25 cellular contexts compared by ENCODE assay signal in the genomic region with DNA sequence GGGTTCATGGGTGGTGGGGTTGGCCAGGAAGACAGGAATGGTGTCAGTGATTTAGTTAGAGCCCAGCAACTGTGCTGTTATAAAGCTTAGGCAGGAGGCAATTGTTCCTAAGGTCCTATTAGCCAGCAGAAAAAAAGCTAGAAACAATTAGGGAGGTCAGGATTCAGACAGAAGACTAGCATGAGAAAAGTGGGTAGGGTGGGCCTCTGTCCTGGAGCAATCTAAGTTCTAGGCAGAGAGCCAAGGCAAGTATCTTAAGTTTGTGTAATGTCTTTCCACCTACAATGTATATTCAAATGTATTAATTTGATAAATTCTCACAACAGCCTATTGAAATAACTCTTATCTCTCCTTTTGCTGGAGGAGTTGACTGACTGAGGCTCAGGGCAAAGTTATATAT. TPM values are rescaled to one million over a fixed set of nuclear protein-coding genes. Genes with fewer than 3 reads are reported as not detected.
DNase-seq lines count a peak whose midpoint lies in the region; ATAC-seq and TF ChIP-seq lines count a peak whose summit lies in the region.
"Had no signal": no experiment of that assay in that cellular context is flagged by ENCODE, and none has a peak within 500 bp of the region (broad histone marks: within the 10 kb centered on the region; RNA-seq: fewer than 3 reads in every experiment).

No MANE protein-coding gene starts in this region.

- H3K4me1 Mint-ChIP-seq in mesothelial cell of epicardium = peaks cover 11% of the 10 kb centered on the region
- no peaks in the 10 kb centered on the region for H3K4me1 Mint-ChIP-seq in type B pancreatic cell (ENCODE audit: unreplicated experiment)
- H3K4me1 Mint-ChIP-seq: CD4-positive, alpha-beta memory T cell had no signal

- TF ChIP-seq POLR2A in vagina (IDR thresholded peaks at IDR 0.05) = no peak

- no peaks in the 10 kb centered on the region for H3K9me3 Mint-ChIP-seq in mesothelial cell of epicardium
- no peaks in the 10 kb centered on the region for H3K9me3 Mint-ChIP-seq in type B pancreatic cell
- H3K9me3 Mint-ChIP-seq: CD4-positive, alpha-beta memory T cell had no signal

- H3K36me3 ChIP-seq in HAP-1 (replicated peaks) (no peaks in the 10 kb centered on the region), adipocyte (ENCODE audit: control insufficient read depth, insufficient read depth, low read length, severe bottlenecking) (no peaks in the 10 kb centered on the region), vagina (no peaks in the 10 kb centered on the region)
- H3K36me3 ChIP-seq: BLaER1 treated with 17β-estradiol and CSF1 and Interleukin-3, amounts not matched to agents 10 nM and 100 nM; SJCRH30 had no signal

- in situ Hi-C loops in HAP-1 (cut with MboI; ENCODE audit: low sequenced_read_pairs) = no loop called here

- peaks cover 26% of the 10 kb centered on the region for H3K4me1 ChIP-seq in HAP-1
- no peaks in the 10 kb centered on the region for H3K4me1 ChIP-seq in adipocyte (ENCODE audit: control insufficient read depth, insufficient read depth, low read length)
- H3K4me1 ChIP-seq in vagina = peaks cover 9% of the 10 kb centered on the region
- H3K4me1 ChIP-seq: Caco-2, SJCRH30 had no signal

- no peaks in the 10 kb centered on the region for H3K27me3 ChIP-seq in HAP-1 (ENCODE audit: low read depth)
- no peaks in the 10 kb centered on the region for H3K27me3 ChIP-seq in adipocyte (replicated peaks; ENCODE audit: control insufficient read depth, insufficient read depth, low read length)
- H3K27me3 ChIP-seq in vagina = no peaks in the 10 kb centered on the region
- H3K27me3 ChIP-seq: BLaER1 treated with 17β-estradiol and CSF1 and Interleukin-3, amounts not matched to agents 10 nM and 100 nM; SJCRH30 had no signal

- H3K4me3 ChIP-seq in HAP-1 = no peak overlapping the region
- H3K4me3 ChIP-seq in adipocyte (ENCODE audit: low read length) = no peak overlapping the region
- H3K4me3 ChIP-seq in vagina = no peak overlapping the region
- H3K4me3 ChIP-seq: BLaER1 treated with 17β-estradiol and CSF1 and Interleukin-3, amounts not matched to agents 10 nM and 100 nM; PC-9; SJCRH30 had no signal

- H3K9ac ChIP-seq in adipocyte (ENCODE audit: low read length) = no peak overlapping the region
- H3K9ac ChIP-seq: BLaER1 treated with 17β-estradiol and CSF1 and Interleukin-3, amounts not matched to agents 10 nM and 100 nM had no signal

- intact Hi-C loops in vagina (cut with DNase I) = no loop called here

- no peak overlapping the region for H3K27ac ChIP-seq in vagina
- H3K27ac ChIP-seq: BLaER1 treated with 17β-estradiol and CSF1 and Interleukin-3, amounts not matched to agents 10 nM and 100 nM; PC-9; SJCRH30 had no signal

- peak; percentile 65 to 92 for DNase-seq in HAP-1 (ENCODE audit: low spot score in 2 of 2)
- DNase-seq in adipocyte (ENCODE audit: low read depth) = peak; percentile 66
- no peak for DNase-seq in mesothelial cell of epicardium (ENCODE audit: low spot score in 2 of 2, unreplicated experiment in 2 of 2)
- DNase-seq in type B pancreatic cell (ENCODE audit: extremely low spot score, unreplicated experiment) = no peak
- DNase-seq in vagina (ENCODE audit: extremely low spot score in 2 of 2) = no peak
- DNase-seq in NCI-H345 (lab: John Stamatoyannopoulos, UW) = no peak
- DNase-seq: AML-193; Caco-2; CD4-positive, alpha-beta memory T cell; GOT3; Karpas-422; NCI-H1092 treated with DMSO at 0.1 percent for 48 hours; NCI-H1436; NCI-H187; NCI-H2081 treated with DMSO at 0.1 percent for 48 hours; NCI-H2171; NCI-H446; NCI-H524 treated with DMSO at 0.1 percent for 48 hours; NCI-H82; PC-9; SJCRH30 had no signal

- H3K9me3 ChIP-seq in HAP-1 = no peaks in the 10 kb centered on the region
- no peaks in the 10 kb centered on the region for H3K9me3 ChIP-seq in adipocyte (ENCODE audit: control insufficient read depth, low read length)
- H3K9me3 ChIP-seq in vagina = no peaks in the 10 kb centered on the region
- H3K9me3 ChIP-seq: BLaER1 treated with 17β-estradiol and CSF1 and Interleukin-3, amounts not matched to agents 10 nM and 100 nM; Caco-2; SJCRH30 had no signal

- no peak overlapping the region for H3K4me3 Mint-ChIP-seq in mesothelial cell of epicardium
- H3K4me3 Mint-ChIP-seq in type B pancreatic cell = no peak overlapping the region
- H3K4me3 Mint-ChIP-seq: CD4-positive, alpha-beta memory T cell had no signal

- H3K27me3 Mint-ChIP-seq in mesothelial cell of epicardium (ENCODE audit: low read depth) (no peaks in the 10 kb centered on the region), type B pancreatic cell (no peaks in the 10 kb centered on the region)

- H3K36me3 Mint-ChIP-seq in mesothelial cell of epicardium (no peaks in the 10 kb centered on the region), type B pancreatic cell (no peaks in the 10 kb centered on the region)
- H3K36me3 Mint-ChIP-seq: CD4-positive, alpha-beta memory T cell had no signal

- no peak for ATAC-seq in HG03457 (IDR thresholded peaks at IDR 0.05; ENCODE audit: unreplicated experiment)
- ATAC-seq: HCT116, Right ventricle myocardium inferior had no signal

- peak overlapping the region; percentile 90 for H3K27ac Mint-ChIP-seq in mesothelial cell of epicardium
- H3K27ac Mint-ChIP-seq in type B pancreatic cell = peak overlapping the region; percentile 1
- H3K27ac Mint-ChIP-seq: CD4-positive, alpha-beta memory T cell had no signal

- TF ChIP-seq CTCF in mesothelial cell of epicardium (IDR thresholded peaks at IDR 0.05; ENCODE audit: unreplicated experiment) = no peak
- TF ChIP-seq CTCF in type B pancreatic cell (conservative IDR thresholded peaks at IDR 0.05) = no peak
- no peak for TF ChIP-seq CTCF in vagina (IDR thresholded peaks at IDR 0.05)

RNA-seq across cellular contexts. Expression of gene ZFAND5, which starts 6.1 kb away (rescaled TPM):
- total RNA-seq in mesothelial cell of epicardium (213 to 221 TPM (median 215 TPM) in 3 replicates), type B pancreatic cell (ENCODE audit: low replicate concordance) (175 and 203 TPM in 2 replicates), vagina (277 TPM)

Comparison
In these comparisons a context has a peak if more than half of its experiments do, and no peak if none do; other contexts are left out.
1. DNase-seq: peak in HAP-1 (2 of 2) and adipocyte (single experiment); none in mesothelial cell of epicardium (0 of 2), type B pancreatic cell (single experiment), vagina (0 of 2) and NCI-H345 (single experiment).